Comparison of ENCODE assay signal across 8 cellular contexts in genomic region chr19:11088508-11089253, GRCh38. TPM values are rescaled to one million over a fixed set of nuclear protein-coding genes. Genes with fewer than 3 reads are reported as not detected.
DNase-seq lines count a peak whose midpoint lies in the region; ATAC-seq and TF ChIP-seq lines count a peak whose summit lies in the region.

No MANE protein-coding gene starts in this region.

- no peaks in the 10 kb centered on the region for H3K9me2 ChIP-seq in neural cell (ENCODE audit: insufficient read depth, low read length)

- H3K79me2 ChIP-seq in neural cell (replicated peaks; ENCODE audit: insufficient read depth, low read length): peaks cover 30% of the 10 kb centered on the region

- no peaks in the 10 kb centered on the region; the same call in 1 of the 2 replicates for H3K9me3 ChIP-seq in ES-I3 (ENCODE audit: control insufficient read depth, insufficient read depth, low read length)
- H3K9me3 ChIP-seq in Peyer's patch: peaks cover 0 to 6% (median 0%) of the 10 kb centered on the region in 4 donors
- H3K9me3 ChIP-seq in neural cell (ENCODE audit: low read length): no peaks in the 10 kb centered on the region

- H3K9ac ChIP-seq in ES-I3 (ENCODE audit: low read depth, low read length): peak overlapping the region; percentile 84
- peak overlapping the region; percentile 94 for H3K9ac ChIP-seq in neural cell (ENCODE audit: low read length)

- DNase-seq in Peyer's patch (no peak), epithelial cell of proximal tubule (ENCODE audit: low read depth) (no peak), NCI-H128 (lab: John Stamatoyannopoulos, UW; ENCODE audit: unreplicated experiment) (no peak), NCI-H774 (lab: John Stamatoyannopoulos, UW) (no peak)
- no peak for DNase-seq in stimulated activated CD4-positive, alpha-beta T cell treated with anti-CD3 and anti-CD28 coated beads, Interleukin-1b, Interleukin-23, amount 100 ng/mL, for 48 hours

- TF ChIP-seq CTCF in Peyer's patch (IDR thresholded peaks at IDR 0.05) (peak in 2 of 6 experiments; percentile 4 to 11), epithelial cell of proximal tubule (conservative IDR thresholded peaks at IDR 0.05; ENCODE audit: low read depth, low read length) (no peak), neural cell (IDR thresholded peaks at IDR 0.05; ENCODE audit: poor library complexity, severe bottlenecking) (no peak)

- no peak for TF ChIP-seq POLR2A in Peyer's patch (IDR thresholded peaks at IDR 0.05)

- H3K36me3 ChIP-seq in ES-I3 (ENCODE audit: insufficient read depth, low read length) (peaks cover 5% of the 10 kb centered on the region; the same call in 1 of the 2 replicates), Peyer's patch (no peaks in the 10 kb centered on the region), neural cell (ENCODE audit: insufficient read depth, low read length) (no peaks in the 10 kb centered on the region)

- H3K4me3 ChIP-seq in Peyer's patch (peak overlapping the region; percentile 42 to 72 (median 66)), epithelial cell of proximal tubule (ENCODE audit: low read depth, low read length) (peak overlapping the region; percentile 98), neural cell (ENCODE audit: low read length) (peak overlapping the region; percentile 75)

- H3K27ac ChIP-seq in Peyer's patch (peak overlapping the region; percentile 81 to 99 (median 97)), neural cell (ENCODE audit: low read length) (peak overlapping the region; percentile 96)

- no peaks in the 10 kb centered on the region for H3K27me3 ChIP-seq in Peyer's patch
- no peaks in the 10 kb centered on the region for H3K27me3 ChIP-seq in neural cell (ENCODE audit: insufficient read depth, low read depth, low read length)

- no peak for TF ChIP-seq RAD21 in neural cell (conservative IDR thresholded peaks at IDR 0.05)

- ATAC-seq in GM21717 (IDR thresholded peaks at IDR 0.05; ENCODE audit: unreplicated experiment): no peak

- peak overlapping the region; percentile 41 for H2AFZ ChIP-seq in neural cell (ENCODE audit: low read depth, low read length)

- H3K4me1 ChIP-seq in ES-I3 (ENCODE audit: insufficient read depth, low read length) (peaks cover 11% of the 10 kb centered on the region), Peyer's patch (peaks cover 0 to 47% (median 3%) of the 10 kb centered on the region in 4 donors)

- peak overlapping the region; percentile 26 for H3K4me2 ChIP-seq in neural cell (ENCODE audit: low read length)

- peaks cover 7% of the 10 kb centered on the region for H3F3A ChIP-seq in neural cell (ENCODE audit: insufficient read depth, low read length, poor library complexity, severe bottlenecking)

- no peak for TF ChIP-seq EP300 in neural cell (conservative IDR thresholded peaks at IDR 0.05; ENCODE audit: poor library complexity, severe bottlenecking)

- no peaks in the 10 kb centered on the region for H4K20me1 ChIP-seq in neural cell (ENCODE audit: insufficient read depth)

TF ChIP-seq in neural cell, 6 proteins besides CTCF, POLR2A, EP300 and RAD21:
- TF ChIP-seq, protein P1, sequence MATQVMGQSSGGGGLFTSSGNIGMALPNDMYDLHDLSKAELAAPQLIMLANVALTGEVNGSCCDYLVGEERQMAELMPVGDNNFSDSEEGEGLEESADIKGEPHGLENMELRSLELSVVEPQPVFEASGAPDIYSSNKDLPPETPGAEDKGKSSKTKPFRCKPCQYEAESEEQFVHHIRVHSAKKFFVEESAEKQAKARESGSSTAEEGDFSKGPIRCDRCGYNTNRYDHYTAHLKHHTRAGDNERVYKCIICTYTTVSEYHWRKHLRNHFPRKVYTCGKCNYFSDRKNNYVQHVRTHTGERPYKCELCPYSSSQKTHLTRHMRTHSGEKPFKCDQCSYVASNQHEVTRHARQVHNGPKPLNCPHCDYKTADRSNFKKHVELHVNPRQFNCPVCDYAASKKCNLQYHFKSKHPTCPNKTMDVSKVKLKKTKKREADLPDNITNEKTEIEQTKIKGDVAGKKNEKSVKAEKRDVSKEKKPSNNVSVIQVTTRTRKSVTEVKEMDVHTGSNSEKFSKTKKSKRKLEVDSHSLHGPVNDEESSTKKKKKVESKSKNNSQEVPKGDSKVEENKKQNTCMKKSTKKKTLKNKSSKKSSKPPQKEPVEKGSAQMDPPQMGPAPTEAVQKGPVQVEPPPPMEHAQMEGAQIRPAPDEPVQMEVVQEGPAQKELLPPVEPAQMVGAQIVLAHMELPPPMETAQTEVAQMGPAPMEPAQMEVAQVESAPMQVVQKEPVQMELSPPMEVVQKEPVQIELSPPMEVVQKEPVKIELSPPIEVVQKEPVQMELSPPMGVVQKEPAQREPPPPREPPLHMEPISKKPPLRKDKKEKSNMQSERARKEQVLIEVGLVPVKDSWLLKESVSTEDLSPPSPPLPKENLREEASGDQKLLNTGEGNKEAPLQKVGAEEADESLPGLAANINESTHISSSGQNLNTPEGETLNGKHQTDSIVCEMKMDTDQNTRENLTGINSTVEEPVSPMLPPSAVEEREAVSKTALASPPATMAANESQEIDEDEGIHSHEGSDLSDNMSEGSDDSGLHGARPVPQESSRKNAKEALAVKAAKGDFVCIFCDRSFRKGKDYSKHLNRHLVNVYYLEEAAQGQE (IDR thresholded peaks at IDR 0.05; ENCODE audit: borderline replicate concordance): no peak
- no peak for TF ChIP-seq SMC3 (conservative IDR thresholded peaks at IDR 0.05; ENCODE audit: poor library complexity)
- no peak for TF ChIP-seq MXI1 (conservative IDR thresholded peaks at IDR 0.05; ENCODE audit: poor library complexity, severe bottlenecking)
- TF ChIP-seq POLR2AphosphoS5 (IDR thresholded peaks at IDR 0.05): no peak
- no peak for TF ChIP-seq EZH2 (IDR thresholded peaks at IDR 0.05; ENCODE audit: borderline replicate concordance, insufficient read depth, low read length, poor library complexity, severe bottlenecking)
- TF ChIP-seq TAF1 (IDR thresholded peaks at IDR 0.05; ENCODE audit: low read depth): no peak

RNA-seq across cellular contexts. Expression of gene LDLR, which starts 0.6 kb away (rescaled TPM):
- total RNA-seq in Peyer's patch (100 to 1,000 TPM in 3 of 4 donors, 10 to 100 TPM in 1; 75.7 to 209 (median 156) TPM), epithelial cell of proximal tubule (123 and 184 TPM in 2 replicates)
- polyA plus RNA-seq in neural cell: 23.2 and 26.4 TPM in 2 replicates
- polyA minus RNA-seq in neural cell: 66.4 and 70.8 TPM in 2 replicates
